Comparison of ENCODE assay signal across 11 cellular contexts in genomic region chr16:86806181-86806837, GRCh38.
"Had no signal": no experiment of that assay in that cellular context is flagged by ENCODE, and none has a peak within 500 bp of the region (broad histone marks: within the 10 kb centered on the region; RNA-seq: fewer than 3 reads in every experiment).

No MANE protein-coding gene starts in this region.

- ATAC-seq: left lobe of liver had no signal

- H3K4me1 ChIP-seq: stomach, uterus had no signal

- H3K36me3 ChIP-seq: stomach, uterus had no signal

- DNase-seq: activated CD4-positive, alpha-beta T cell treated with anti-CD3 and anti-CD28 coated beads, Interleukin-2, amount 10 ng/mL, durations not matched to agents 24 days and 14 days; activated naive CD4-positive, alpha-beta T cell treated with anti-CD3 and anti-CD28 coated beads, Interleukin-2, amount 50 U/mL, for 16 hours; activated T-cell treated with anti-CD3 and anti-CD28 coated beads for 4 hours; cerebellar nuclear complex; dermis blood vessel endothelial cell; stomach; T-helper 1 cell; uterus had no signal

- H3K4me3 ChIP-seq: stomach, uterus had no signal

- H3K9me3 Mint-ChIP-seq: activated CD4-positive, alpha-beta T cell treated with anti-CD3 and anti-CD28 coated beads, Interleukin-2, amount 10 ng/mL, durations not matched to agents 24 days and 14 days; activated T-helper 2 cell treated with anti-CD3 and anti-CD28 coated beads, Interferon-gamma antibody, Interleukin-2, Interleukin-4, amounts not matched to agents 10 μg/mL and 5 μg/mL and 100 μg/mL, durations not matched to agents 14 hours and 24 hours and 36 hours had no signal

- H3K9me3 ChIP-seq: uterus had no signal

- H3K27ac ChIP-seq: stomach, uterus had no signal

- H3K4me3 Mint-ChIP-seq: activated CD4-positive, alpha-beta T cell treated with anti-CD3 and anti-CD28 coated beads, Interleukin-2, amount 10 ng/mL, durations not matched to agents 24 days and 14 days had no signal

- H3K27ac Mint-ChIP-seq: activated CD4-positive, alpha-beta T cell treated with anti-CD3 and anti-CD28 coated beads, Interleukin-2, amount 10 ng/mL, durations not matched to agents 24 days and 14 days; activated T-helper 2 cell treated with anti-CD3 and anti-CD28 coated beads, Interferon-gamma antibody, Interleukin-2, Interleukin-4, amounts not matched to agents 10 μg/mL and 5 μg/mL and 100 μg/mL, durations not matched to agents 14 hours and 24 hours and 36 hours had no signal

- H3K36me3 Mint-ChIP-seq: brain had no signal

- H3K4me1 Mint-ChIP-seq: activated CD4-positive, alpha-beta T cell treated with anti-CD3 and anti-CD28 coated beads, Interleukin-2, amount 10 ng/mL, durations not matched to agents 24 days and 14 days had no signal
